Comparison of ENCODE assay signal across 8 cellular contexts in the genomic region with DNA sequence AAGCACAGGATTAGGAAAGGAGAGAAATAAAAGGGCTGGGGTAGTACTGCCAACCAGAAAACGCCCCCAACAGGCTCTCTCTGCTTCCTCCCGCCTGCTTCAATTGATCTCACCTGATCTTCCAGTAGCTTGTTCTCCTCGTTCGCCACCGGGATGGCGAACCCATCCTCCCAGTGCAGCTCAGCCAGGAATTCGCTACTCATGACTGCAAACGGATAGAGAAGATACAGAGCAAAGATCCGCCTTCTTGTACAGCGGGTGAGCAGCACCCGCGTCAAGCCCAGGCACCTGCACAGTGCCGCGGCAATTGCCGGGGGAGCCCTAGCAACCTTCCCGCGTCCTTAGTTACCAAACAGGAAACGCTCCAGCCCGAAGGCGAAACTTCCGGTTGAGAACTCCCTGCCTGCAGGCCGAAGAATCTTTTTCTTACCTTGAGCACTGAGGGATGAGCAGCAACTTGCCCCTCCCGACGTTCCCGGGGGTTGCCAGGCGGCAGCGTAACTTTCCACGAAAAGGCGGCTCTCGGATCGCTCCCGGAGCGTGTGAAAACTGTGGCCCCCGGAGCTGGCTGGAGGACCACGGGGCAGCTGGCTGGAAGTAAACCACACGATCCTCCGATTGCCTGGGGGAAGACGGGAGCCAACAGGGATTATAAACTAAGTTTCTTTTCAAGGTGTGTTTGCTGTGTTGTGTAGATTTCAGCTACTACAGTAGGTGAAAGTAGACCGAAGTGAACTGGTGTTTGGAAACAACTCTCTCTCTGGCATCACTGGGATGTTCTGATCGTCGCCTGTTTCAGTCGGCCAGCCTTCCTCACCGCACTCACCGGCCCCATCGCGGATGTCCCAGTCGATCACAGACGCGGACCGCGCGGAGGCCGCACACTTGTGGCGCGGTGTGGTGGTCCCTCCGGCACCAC. TPM values are rescaled to one million over a fixed set of nuclear protein-coding genes. Genes with fewer than 3 reads are reported as not detected.
DNase-seq lines count a peak whose midpoint lies in the region; ATAC-seq and TF ChIP-seq lines count a peak whose summit lies in the region.

A gene (minus strand): TSS at position 312 of the 919 bp plus-strand sequence. CDS start 109 bp downstream, at position 203.

- TF ChIP-seq EP300 in ovary (IDR thresholded peaks at IDR 0.05), result no peak

- H3K9me3 Mint-ChIP-seq in glutamatergic neuron (ENCODE audit: unreplicated experiment), result peaks cover 4% of the 10 kb centered on the region

- WGBS in ovary, 3 donors, result 0 to 1% (median 1%) methylated on average over 56 of the region's 56 CpGs

- peak within 1 kb of the TSS; percentile 23 for H3K27ac Mint-ChIP-seq in glutamatergic neuron (ENCODE audit: unreplicated experiment)

- intact Hi-C loops in ovary (cut with DNase I), result no loop called here
- intact Hi-C loops in tibial artery (cut with DNase I; ENCODE audit: low total_unique reads), result no loop called here

- H3K4me1 Mint-ChIP-seq in glutamatergic neuron (ENCODE audit: low read depth, unreplicated experiment), result no peaks in the 10 kb centered on the region

- H3K27ac ChIP-seq in HUES6 (ENCODE audit: low read depth, low read length) (no peak within 1 kb of the TSS), RWPE1 (peak within 1 kb of the TSS; percentile 55), ovary (no peak within 1 kb of the TSS), tibial artery (no peak within 1 kb of the TSS)

- no peaks in the 10 kb centered on the region for H3K36me3 Mint-ChIP-seq in glutamatergic neuron (ENCODE audit: unreplicated experiment)

- peak within 1 kb of the TSS; percentile 87 for H3K4me3 ChIP-seq in HUES6 (ENCODE audit: low read depth, low read length)
- H3K4me3 ChIP-seq in ovary, result peak within 1 kb of the TSS; percentile 39
- H3K4me3 ChIP-seq in tibial artery, result peak within 1 kb of the TSS; percentile 52 to 58

- H3K4me1 ChIP-seq in HUES6 (ENCODE audit: control insufficient read depth, insufficient read depth, low read length), result no peaks in the 10 kb centered on the region
- no peaks in the 10 kb centered on the region for H3K4me1 ChIP-seq in ovary (ENCODE audit: insufficient read depth)
- H3K4me1 ChIP-seq in tibial artery, result peaks cover 0 to 16% (median 12%) of the 10 kb centered on the region in 4 donors

- H3K27me3 ChIP-seq in HUES6 (ENCODE audit: control insufficient read depth, insufficient read depth, low read length) (peaks cover 17% of the 10 kb centered on the region), ovary (peaks cover 3% of the 10 kb centered on the region), tibial artery (peaks cover 0 to 4% of the 10 kb centered on the region in 2 donors)

- POLR2A ChIA-PET in RWPE1 (lab: Yijun Ruan, JAX; ENCODE audit: low non-redundant PET), result no interaction called here

- H3K36me3 ChIP-seq in HUES6 (ENCODE audit: control insufficient read depth, insufficient read depth, low read length) (no peaks in the 10 kb centered on the region), ovary (no peaks in the 10 kb centered on the region), tibial artery (no peaks in the 10 kb centered on the region)

- peak within 1 kb of the TSS; percentile 46 for H3K9ac ChIP-seq in HUES6 (ENCODE audit: low read length)

- DNase-seq in DMS 273 treated with DMSO at 0.1 percent for 48 hours (lab: John Stamatoyannopoulos, UW) (peak; percentile 70), RWPE1 (ENCODE audit: low spot score) (peak; percentile 71), glutamatergic neuron (peak; percentile 88), ovary (peak; percentile 65 to 79 (median 77)), tibial artery (peak; percentile 22 to 65)
- DNase-seq in activated naive CD4-positive, alpha-beta T cell treated with anti-CD3 and anti-CD28 coated beads, Interleukin-2, amount 50 U/mL, for 16 hours, result peak; percentile 73

- no peak for TF ChIP-seq POLR2A in ovary (IDR thresholded peaks at IDR 0.05)

- peak; percentile 97 for ATAC-seq in GM21526 (IDR thresholded peaks at IDR 0.05; ENCODE audit: low FRiP score, unreplicated experiment)

- no peaks in the 10 kb centered on the region for H3K9me3 ChIP-seq in HUES6 (ENCODE audit: control insufficient read depth, insufficient read depth, low read depth, low read length)
- no peaks in the 10 kb centered on the region for H3K9me3 ChIP-seq in ovary
- H3K9me3 ChIP-seq in tibial artery, result no peaks in the 10 kb centered on the region

- peaks cover 4% of the 10 kb centered on the region for H3K27me3 Mint-ChIP-seq in glutamatergic neuron (ENCODE audit: unreplicated experiment)

- TF ChIP-seq CTCF in RWPE1 (conservative IDR thresholded peaks at IDR 0.05; ENCODE audit: low read depth), result no peak
- no peak for TF ChIP-seq CTCF in glutamatergic neuron (IDR thresholded peaks at IDR 0.05; ENCODE audit: partially characterized antibody, unreplicated experiment)
- TF ChIP-seq CTCF in ovary (IDR thresholded peaks at IDR 0.05), result no peak
- TF ChIP-seq CTCF in tibial artery (IDR thresholded peaks at IDR 0.05), result no peak

- H3K4me3 Mint-ChIP-seq in glutamatergic neuron (ENCODE audit: unreplicated experiment), result peak within 1 kb of the TSS; percentile 98

- CTCF ChIA-PET in RWPE1 (lab: Yijun Ruan, JAX), result interaction anchor here (0.7 to 1.0 kb wide), 3 partner anchors 29 to 99 kb away, joined by 3 to 4 read pairs (median 3); no protein-coding TSS in a partner anchor

RNA-seq across cellular contexts. Expression of the gene that starts here (rescaled TPM):
- total RNA-seq in glutamatergic neuron (ENCODE audit: unreplicated experiment) (not detected), ovary (1 to 10 TPM in 2 of 7 donors, under 1 TPM in 4, not detected in 1; 0.69 to 5.4 (median 0.81) TPM)
- under 1 TPM; 0.30 to 0.72 TPM for polyA plus RNA-seq in ovary

Comparison
In these comparisons a context has a peak if more than half of its experiments do, and no peak if none do; other contexts are left out.
1. Peak in DNase-seq in glutamatergic neuron; RNA of the gene not detected or under 1 TPM.